ENCODE assay signal across 10 cellular contexts in genomic region chr13:96994030-96994848, GRCh38. TPM values are rescaled to one million over a fixed set of nuclear protein-coding genes. Genes with fewer than 3 reads are reported as not detected.
DNase-seq lines count a peak whose midpoint lies in the region; ATAC-seq and TF ChIP-seq lines count a peak whose summit lies in the region.
"Had no signal": no experiment of that assay in that cellular context is flagged by ENCODE, and none has a peak within 500 bp of the region (broad histone marks: within the 10 kb centered on the region; RNA-seq: fewer than 3 reads in every experiment).

OXGR1 (minus strand) TSS chr13:96994476; CDS start chr13:96987759, 6,717 bp downstream.

- peak in 1 of 2 donors; percentile 11 for DNase-seq in cardiac muscle cell (ENCODE audit: low read depth in 1 of 2, low spot score in 1 of 2)
- DNase-seq in cardiac septum (ENCODE audit: low spot score), result no peak
- DNase-seq in epithelial cell of esophagus (ENCODE audit: low read depth), result no peak
- no peak for DNase-seq in activated naive CD4-positive, alpha-beta T cell (lab: John Stamatoyannopoulos, UW)
- no peak for DNase-seq in DMS79 (lab: John Stamatoyannopoulos, UW)
- no peak for DNase-seq in stimulated activated CD4-positive, alpha-beta T cell treated with anti-CD3 and anti-CD28 coated beads, Interleukin-1b, Interleukin-23, amount 100 ng/mL, for 48 hours

- H3K4me3 ChIP-seq in cardiac muscle cell, result peak within 1 kb of the TSS; percentile 30
- H3K4me3 ChIP-seq in epithelial cell of esophagus (ENCODE audit: low read length), result peak within 1 kb of the TSS; percentile 42
- H3K4me3 ChIP-seq in muscle layer of duodenum (ENCODE audit: low read depth in 1 of 2, low read length in 2 of 2), result peak within 1 kb of the TSS; percentile 54 to 67

- H3K9me3 ChIP-seq in cardiac muscle cell (ENCODE audit: low read depth) (no peaks in the 10 kb centered on the region), muscle layer of duodenum (ENCODE audit: control insufficient read depth in 1 of 2, low read length in 2 of 2) (no peaks in the 10 kb centered on the region)

- TF ChIP-seq CTCF in cardiac muscle cell (IDR thresholded peaks at IDR 0.05; ENCODE audit: low read depth, low read length) (no peak), epithelial cell of esophagus (IDR thresholded peaks at IDR 0.05; ENCODE audit: insufficient read depth, low read depth, low read length, missing control alignments) (no peak)

- peaks cover 69% of the 10 kb centered on the region for H3K27me3 ChIP-seq in cardiac muscle cell
- H3K27me3 ChIP-seq in muscle layer of duodenum (ENCODE audit: low read depth, low read length), result peaks cover 5% of the 10 kb centered on the region

- no peak for ATAC-seq in GM19035 (IDR thresholded peaks at IDR 0.05; ENCODE audit: unreplicated experiment)

- H3K27ac ChIP-seq in cardiac muscle cell (no peak within 1 kb of the TSS), muscle layer of duodenum (ENCODE audit: low read length) (no peak within 1 kb of the TSS)
- H3K27ac ChIP-seq: HL-60 had no signal

- H3K4me1 ChIP-seq in cardiac muscle cell (ENCODE audit: low read depth) (no peaks in the 10 kb centered on the region), muscle layer of duodenum (ENCODE audit: control insufficient read depth in 1 of 2, insufficient read depth in 2 of 2, low read length in 2 of 2) (no peaks in the 10 kb centered on the region)

- H3K36me3 ChIP-seq in cardiac muscle cell (no peaks in the 10 kb centered on the region), muscle layer of duodenum (ENCODE audit: control insufficient read depth in 1 of 2, insufficient read depth in 2 of 2, low read length in 2 of 2) (no peaks in the 10 kb centered on the region)

- intact Hi-C loops in cardiac septum (cut with DNase I), result no loop called here

RNA-seq across cellular contexts. Expression of gene OXGR1, which starts in this region (rescaled TPM):
- total RNA-seq in cardiac muscle cell (not detected in 2 replicates), cardiac septum (not detected)
- not detected in 2 replicates for polyA plus RNA-seq in cardiac muscle cell
- total RNA-seq: liver had no signal
- polyA plus RNA-seq: liver had no signal
